ENCODE assay signal across 8 cellular contexts in genomic region chr20:63955281-63955845, GRCh38. TPM values are rescaled to one million over a fixed set of nuclear protein-coding genes. Genes with fewer than 3 reads are reported as not detected.
DNase-seq lines count a peak whose midpoint lies in the region; ATAC-seq and TF ChIP-seq lines count a peak whose summit lies in the region.

No MANE protein-coding gene starts in this region.

- no peak for TF ChIP-seq POLR2A in gastroesophageal sphincter (IDR thresholded peaks at IDR 0.05)

- H3K4me3 ChIP-seq in MG63 = peak overlapping the region; percentile 98
- H3K4me3 ChIP-seq in gastroesophageal sphincter = peak overlapping the region; percentile 81 to 99
- H3K4me3 ChIP-seq in neutrophil (ENCODE audit: low read depth in 1 of 2, low read length in 1 of 2) = peak overlapping the region; percentile 82 to 83

- TF ChIP-seq CTCF in gastroesophageal sphincter (IDR thresholded peaks at IDR 0.05) (peak in 3 of 4 experiments; percentile 36 to 71 (median 38)), neutrophil (IDR thresholded peaks at IDR 0.05) (peak; percentile 8)

- H3K9me3 ChIP-seq in MG63 = no peaks in the 10 kb centered on the region
- H3K9me3 ChIP-seq in gastroesophageal sphincter = no peaks in the 10 kb centered on the region
- H3K9me3 ChIP-seq in neutrophil = no peaks in the 10 kb centered on the region

- H3K36me3 ChIP-seq in MG63 = peaks cover 46% of the 10 kb centered on the region
- peaks cover 0 to 20% of the 10 kb centered on the region in 2 donors for H3K36me3 ChIP-seq in gastroesophageal sphincter
- peaks cover 4% of the 10 kb centered on the region for H3K36me3 ChIP-seq in neutrophil

- H3K4me1 ChIP-seq in gastroesophageal sphincter = peaks cover 2 to 73% (median 55%) of the 10 kb centered on the region in 3 donors
- peaks cover 36 to 41% of the 10 kb centered on the region in 2 experiments for H3K4me1 ChIP-seq in neutrophil (ENCODE audit: control insufficient read depth in 1 of 2, insufficient read depth in 1 of 2, low read depth in 1 of 2, low read length in 1 of 2)

- peak overlapping the region; percentile 79 to 97 (median 95) for H3K27ac ChIP-seq in gastroesophageal sphincter
- H3K27ac ChIP-seq in neutrophil = peak overlapping the region; percentile 50

- DNase-seq in ELF-1 (ENCODE audit: low read depth, low spot score) = peak; percentile 52
- DNase-seq in MG63 = peak; percentile 58
- DNase-seq in activated naive CD4-positive, alpha-beta T cell treated with Interleukin-2 at 50 U/mL for 16 hours = peak; percentile 45
- DNase-seq in NCI-H128 (lab: John Stamatoyannopoulos, UW; ENCODE audit: unreplicated experiment) = no peak

- WGBS in gastroesophageal sphincter (ENCODE audit: low coverage in 1 of 2), 2 donors = 0% methylated on average over 1 to 6 of the region's 33 CpGs

- no peaks in the 10 kb centered on the region for H3K27me3 ChIP-seq in MG63
- H3K27me3 ChIP-seq in gastroesophageal sphincter = no peaks in the 10 kb centered on the region
- peaks cover 7% of the 10 kb centered on the region for H3K27me3 ChIP-seq in neutrophil

- peak; percentile 10 for ATAC-seq in GM21619 (IDR thresholded peaks at IDR 0.05; ENCODE audit: unreplicated experiment)
- no peak for ATAC-seq in gastroesophageal sphincter
- ATAC-seq in GM19452 (IDR thresholded peaks at IDR 0.05; ENCODE audit: unreplicated experiment) = no peak

- no peak for TF ChIP-seq EP300 in gastroesophageal sphincter (IDR thresholded peaks at IDR 0.05)

RNA-seq across cellular contexts. Expression of gene UCKL1, which starts 0.9 kb away (rescaled TPM):
- total RNA-seq in MG63 (2014; rRNA removed; shearing (Covaris generic); ENCODE audit: low replicate concordance) = 17.1 and 35.9 TPM in 2 replicates
- total RNA-seq in gastroesophageal sphincter = 10 to 100 TPM; 19.8 to 27.7 (median 22.6) TPM

RNA-seq across cellular contexts. Expression of gene ZNF512B, which starts 14.4 kb away (rescaled TPM):
- total RNA-seq in MG63 (2014; rRNA removed; shearing (Covaris generic); ENCODE audit: low replicate concordance) = 14.4 and 20.8 TPM in 2 replicates
- 10 to 100 TPM in 2 of 4 donors, 1 to 10 TPM in 2; 9.0 to 13.8 (median 10.0) TPM for total RNA-seq in gastroesophageal sphincter

RNA-seq across cellular contexts. Expression of gene SAMD10, which starts 24.1 kb away (rescaled TPM):
- 0.07 and 3.9 TPM in 2 replicates for total RNA-seq in MG63 (2014; rRNA removed; shearing (Covaris generic); ENCODE audit: low replicate concordance)
- total RNA-seq in gastroesophageal sphincter = 1 to 10 TPM in 2 of 4 donors, under 1 TPM in 2; 0.62 to 4.6 (median 1.9) TPM

RNA-seq across cellular contexts. Expression of gene PRPF6, which starts 25.6 kb away (rescaled TPM):
- total RNA-seq in MG63 (2014; rRNA removed; shearing (Covaris generic); ENCODE audit: low replicate concordance) = 96.5 and 126 TPM in 2 replicates
- total RNA-seq in gastroesophageal sphincter = 10 to 100 TPM; 53.7 to 73.0 (median 67.6) TPM
